In genomic region chr7:65980478-65981250, GRCh38 we compare ENCODE assay signal across 8 cellular contexts. TPM values are rescaled to one million over a fixed set of nuclear protein-coding genes. Genes with fewer than 3 reads are reported as not detected.
DNase-seq lines count a peak whose midpoint lies in the region; ATAC-seq and TF ChIP-seq lines count a peak whose summit lies in the region.

No MANE protein-coding gene starts in this region.

- ATAC-seq in GM19467 (IDR thresholded peaks at IDR 0.05; ENCODE audit: unreplicated experiment) = peak; percentile 68
- peak; percentile 55 for ATAC-seq in mucosa of descending colon

- peak; percentile 68 for DNase-seq in CMK (ENCODE audit: low read depth)
- peak; percentile 34 for DNase-seq in HK-2 (ENCODE audit: unreplicated experiment)
- peak; percentile 55 for DNase-seq in UCSD-AML1 (lab: John Stamatoyannopoulos, UW; ENCODE audit: unreplicated experiment)
- peak; percentile 44 to 79 (median 56) for DNase-seq in mucosa of descending colon
- DNase-seq in NCI-H748 treated with DMSO at 0.1 percent for 48 hours (lab: John Stamatoyannopoulos, UW) = no peak

- no peak for TF ChIP-seq CTCF in mucosa of descending colon (IDR thresholded peaks at IDR 0.05)

- intact Hi-C loops in mucosa of descending colon (cut with DNase I, micrococcal nuclease) = no loop called here

- H3K9ac ChIP-seq in stomach smooth muscle (ENCODE audit: low read length in 2 of 2) = peak overlapping the region; percentile 47 to 75

- H3K4me3 ChIP-seq in ectodermal cell (ENCODE audit: insufficient read depth, low read depth, low read length) (peak overlapping the region; percentile 90), mucosa of descending colon (no peak overlapping the region), stomach smooth muscle (ENCODE audit: low read length in 2 of 2) (peak overlapping the region; percentile 49 to 84)

- no peaks in the 10 kb centered on the region for H3K27me3 ChIP-seq in ectodermal cell (ENCODE audit: control insufficient read depth, insufficient read depth, low read length, poor library complexity, severe bottlenecking)
- H3K27me3 ChIP-seq in stomach smooth muscle (ENCODE audit: control insufficient read depth in 1 of 2, insufficient read depth in 2 of 2, low read length in 2 of 2) = no peaks in the 10 kb centered on the region

- H3K9me3 ChIP-seq in ectodermal cell (ENCODE audit: control insufficient read depth, low read length) (no peaks in the 10 kb centered on the region), mucosa of descending colon (no peaks in the 10 kb centered on the region), stomach smooth muscle (ENCODE audit: control insufficient read depth in 2 of 2, low read length in 2 of 2) (no peaks in the 10 kb centered on the region)

- no peak overlapping the region for H3K27ac ChIP-seq in ectodermal cell (ENCODE audit: insufficient read depth, low read depth, low read length, poor library complexity, severe bottlenecking)
- no peak overlapping the region for H3K27ac ChIP-seq in stomach smooth muscle (ENCODE audit: low read length)

- peaks cover 11% of the 10 kb centered on the region for H3K36me3 ChIP-seq in ectodermal cell (ENCODE audit: control insufficient read depth, insufficient read depth, low read length)
- H3K36me3 ChIP-seq in mucosa of descending colon (ENCODE audit: low read depth) = no peaks in the 10 kb centered on the region
- H3K36me3 ChIP-seq in stomach smooth muscle (ENCODE audit: control insufficient read depth in 2 of 2, insufficient read depth in 2 of 2, low read length in 2 of 2) = peaks cover 3 to 11% of the 10 kb centered on the region in 2 donors

- peaks cover 6% of the 10 kb centered on the region for H3K4me1 ChIP-seq in ectodermal cell (ENCODE audit: control insufficient read depth, insufficient read depth, low read length)
- peaks cover 25% of the 10 kb centered on the region for H3K4me1 ChIP-seq in mucosa of descending colon (ENCODE audit: low read depth)
- peaks cover 17% of the 10 kb centered on the region for H3K4me1 ChIP-seq in stomach smooth muscle (ENCODE audit: control insufficient read depth, insufficient read depth, low read length)

- WGBS in ectodermal cell, 2 experiments = 86 to 90% methylated on average over 11 of the region's 11 CpGs

RNA-seq across cellular contexts. Expression of gene GUSB, which starts 1.3 kb away (rescaled TPM):
- 66.2 TPM for polyA plus RNA-seq in ectodermal cell (2013, experiment 1 of 4)
- 64.9 TPM for polyA plus RNA-seq in ectodermal cell (2013, experiment 2 of 4)
- 57.7 TPM for polyA plus RNA-seq in ectodermal cell (2013, experiment 3 of 4)
- polyA plus RNA-seq in ectodermal cell (2013, experiment 4 of 4) = 63.1 TPM
- 10 to 100 TPM; 55.9 to 82.1 (median 74.3) TPM for total RNA-seq in mucosa of descending colon
